ENCODE assay signal across 8 cellular contexts in genomic region chr2:158179660-158180059, GRCh38.
DNase-seq lines count a peak whose midpoint lies in the region; ATAC-seq and TF ChIP-seq lines count a peak whose summit lies in the region.

No MANE protein-coding gene starts in this region.

- H2AK5ac ChIP-seq in mesenchymal stem cell (ENCODE audit: low read length, severe bottlenecking): no peak overlapping the region

- no peak overlapping the region for H3K18ac ChIP-seq in mesenchymal stem cell (ENCODE audit: low read depth in 1 of 2, low read length in 2 of 2)

- peaks cover 0 to 18% of the 10 kb centered on the region in 2 experiments for H3K27me3 ChIP-seq in mesenchymal stem cell (ENCODE audit: control insufficient read depth in 1 of 2, insufficient read depth in 1 of 2, low read length in 2 of 2)

- DNase-seq in EL: peak; percentile 38
- DNase-seq in mesenchymal stem cell: peak; percentile 38
- DNase-seq in GOT3 (lab: John Stamatoyannopoulos, UW): no peak
- no peak for DNase-seq in NCI-H446 treated with DMSO at 0.1 percent for 48 hours (lab: John Stamatoyannopoulos, UW)
- DNase-seq in activated naive CD4-positive, alpha-beta T cell treated with Interleukin-2 at 50 U/mL for 16 hours: no peak
- DNase-seq in activated CD8-positive, alpha-beta memory T cell treated with anti-CD3 and anti-CD28 coated beads, Interleukin-2, amount 50 U/mL, for 4 hours: no peak

- no peaks in the 10 kb centered on the region for H3K9me3 ChIP-seq in mesenchymal stem cell (ENCODE audit: control insufficient read depth, low read length)

- 67% methylated on average over 2 of the region's 2 CpGs for WGBS in mesenchymal stem cell

- H2BK5ac ChIP-seq in mesenchymal stem cell (ENCODE audit: low read depth, low read length, poor library complexity, severe bottlenecking): no peak overlapping the region

- no peak overlapping the region for H3K9ac ChIP-seq in mesenchymal stem cell (ENCODE audit: low read length)

- H3K4me2 ChIP-seq in mesenchymal stem cell (ENCODE audit: low read length, poor library complexity, severe bottlenecking): no peak overlapping the region

- ATAC-seq in HG03378 (IDR thresholded peaks at IDR 0.05; ENCODE audit: unreplicated experiment): peak; percentile 47

- no peaks in the 10 kb centered on the region for H3K79me1 ChIP-seq in mesenchymal stem cell (replicated peaks; ENCODE audit: low read length, poor library complexity, severe bottlenecking)

- no peak overlapping the region for H3K14ac ChIP-seq in mesenchymal stem cell (ENCODE audit: low read length in 2 of 2)

- no peak overlapping the region for H4K8ac ChIP-seq in mesenchymal stem cell (ENCODE audit: low read length)

- no peak overlapping the region for H3K23ac ChIP-seq in mesenchymal stem cell (ENCODE audit: low read length in 2 of 2)

- H2AFZ ChIP-seq in mesenchymal stem cell (ENCODE audit: low read depth, low read length): no peak overlapping the region

- no peak overlapping the region for H3K4me3 ChIP-seq in mesenchymal stem cell (ENCODE audit: insufficient read depth in 1 of 2, low read depth in 1 of 2, low read length in 2 of 2)

- H2BK15ac ChIP-seq in mesenchymal stem cell (ENCODE audit: low read depth, poor library complexity, severe bottlenecking): no peak overlapping the region

- H3K36me3 ChIP-seq in mesenchymal stem cell (ENCODE audit: control insufficient read depth in 1 of 2, insufficient read depth in 2 of 2, low read depth in 1 of 2, low read length in 2 of 2): no peaks in the 10 kb centered on the region

- no peak overlapping the region for H2BK120ac ChIP-seq in mesenchymal stem cell (ENCODE audit: low read depth, low read length)

- H3K4me1 ChIP-seq in mesenchymal stem cell (ENCODE audit: control insufficient read depth, insufficient read depth, low read depth, low read length): peaks cover 5% of the 10 kb centered on the region

- H2BK12ac ChIP-seq in mesenchymal stem cell (ENCODE audit: low read length in 2 of 2): no peak overlapping the region

- TF ChIP-seq CTCF in VCaP (conservative IDR thresholded peaks at IDR 0.05): peak; percentile 66

- no peak overlapping the region for H3K4ac ChIP-seq in mesenchymal stem cell (ENCODE audit: low read depth in 1 of 2, low read length in 2 of 2)

- H3K27ac ChIP-seq in VCaP (no peak overlapping the region), mesenchymal stem cell (ENCODE audit: low read length, poor library complexity, severe bottlenecking) (no peak overlapping the region)

- no peak overlapping the region for H4K91ac ChIP-seq in mesenchymal stem cell (ENCODE audit: low read length)

Comparison
In these comparisons a context has a peak if more than half of its experiments do, and no peak if none do; other contexts are left out.
1. DNase-seq: peak in EL (single experiment) and mesenchymal stem cell (single experiment); none in GOT3 (single experiment), NCI-H446 treated with DMSO at 0.1 percent for 48 hours (single experiment), activated naive CD4-positive, alpha-beta T cell treated with Interleukin-2 at 50 U/mL for 16 hours (single experiment) and activated CD8-positive, alpha-beta memory T cell treated with anti-CD3 and anti-CD28 coated beads, Interleukin-2, amount 50 U/mL, for 4 hours (single experiment).